8 cellular contexts compared by ENCODE assay signal in genomic region chr4:51842167-51842553, GRCh38. TPM values are rescaled to one million over a fixed set of nuclear protein-coding genes. Genes with fewer than 3 reads are reported as not detected.
A peak's percentile ranks its signal among the peaks of the same experiment; 100 is the strongest.
DNase-seq lines count a peak whose midpoint lies in the region; ATAC-seq and TF ChIP-seq lines count a peak whose summit lies in the region.

No MANE protein-coding gene starts in this region.

- H3K36me3 ChIP-seq in mucosa of descending colon (ENCODE audit: low read depth) (no peaks in the 10 kb centered on the region), vagina (no peaks in the 10 kb centered on the region)

- H3K27me3 ChIP-seq in vagina: no peaks in the 10 kb centered on the region

- H3K9me3 ChIP-seq in mucosa of descending colon: no peaks in the 10 kb centered on the region
- no peaks in the 10 kb centered on the region for H3K9me3 ChIP-seq in vagina

- TF ChIP-seq CTCF in GM10248 (IDR thresholded peaks at IDR 0.05; ENCODE audit: control extremely low read depth, extremely low read depth, low read depth, missing control alignments) (no peak), mucosa of descending colon (IDR thresholded peaks at IDR 0.05) (no peak), vagina (IDR thresholded peaks at IDR 0.05) (no peak)

- no peak for ATAC-seq in mucosa of descending colon
- no peak for ATAC-seq in HG02763 (IDR thresholded peaks at IDR 0.05; ENCODE audit: unreplicated experiment)

- peak; percentile 18 for DNase-seq in GM10248 (ENCODE audit: extremely low spot score)
- peak; percentile 52 for DNase-seq in NCI-H82 (lab: John Stamatoyannopoulos, UW)
- DNase-seq in dermis microvascular lymphatic vessel endothelial cell (ENCODE audit: low read depth in 2 of 2): peak; percentile 6 to 35
- DNase-seq in mucosa of descending colon: peak; percentile 43 to 64 (median 45)
- DNase-seq in vagina (ENCODE audit: extremely low spot score in 2 of 2): no peak
- DNase-seq in stimulated activated CD4-positive, alpha-beta T cell treated with anti-CD3 and anti-CD28 coated beads, Interleukin-4, amount 100 ng/mL, for 1 hour: no peak
- no peak for DNase-seq in NCI-H774 (lab: John Stamatoyannopoulos, UW)

- peaks cover 10% of the 10 kb centered on the region for H3K4me1 ChIP-seq in mucosa of descending colon (ENCODE audit: low read depth)
- H3K4me1 ChIP-seq in vagina: peaks cover 8% of the 10 kb centered on the region

- peak overlapping the region; percentile 34 for H3K27ac ChIP-seq in vagina

- peak overlapping the region; percentile 76 for H3K4me3 ChIP-seq in mucosa of descending colon
- peak overlapping the region; percentile 63 to 77 for H3K4me3 ChIP-seq in vagina

- no peak for TF ChIP-seq POLR2A in vagina (IDR thresholded peaks at IDR 0.05)

- CTCF ChIA-PET in GM10248 (lab: Yijun Ruan, JAX): interaction anchor here (0.9 to 3.4 kb wide), 8 partner anchors 10 to 195 kb away, joined by 3 to 19 read pairs (median 4); no protein-coding TSS in a partner anchor

- POLR2A ChIA-PET in GM10248 (lab: Yijun Ruan, JAX): interaction anchor here (1.3 kb wide), 1 partner anchor 870 kb away, joined by 6 read pairs; no protein-coding TSS in a partner anchor

- intact Hi-C loops in mucosa of descending colon (cut with DNase I, micrococcal nuclease): loop anchor here (5.0 to 10.0 kb wide), 2 partner anchors 180 to 193 kb away; partner anchors contain the start of genes LRRC66 (in 1 of the 2) and SGCB (in 1 of the 2)
- intact Hi-C loops in vagina (cut with DNase I): loop anchor here (5.0 kb wide), 1 partner anchor 195 kb away; the partner anchor contains the start of gene SGCB

RNA-seq across cellular contexts. Expression of gene DCUN1D4, which starts 0.8 kb away (rescaled TPM):
- 21.4 and 31.2 TPM in 2 replicates for total RNA-seq in dermis microvascular lymphatic vessel endothelial cell
- 10 to 100 TPM; 31.1 to 72.4 (median 39.0) TPM for total RNA-seq in mucosa of descending colon
- 47.4 TPM for total RNA-seq in vagina

Comparison
In these comparisons a context has a peak if more than half of its experiments do, and no peak if none do; other contexts are left out.
1. DNase-seq: peak in GM10248 (single experiment), NCI-H82 (single experiment), dermis microvascular lymphatic vessel endothelial cell (2 of 2) and mucosa of descending colon (3 of 3); none in vagina (0 of 2), stimulated activated CD4-positive, alpha-beta T cell treated with anti-CD3 and anti-CD28 coated beads, Interleukin-4, amount 100 ng/mL, for 1 hour (single experiment) and NCI-H774 (single experiment).